In the genomic region with DNA sequence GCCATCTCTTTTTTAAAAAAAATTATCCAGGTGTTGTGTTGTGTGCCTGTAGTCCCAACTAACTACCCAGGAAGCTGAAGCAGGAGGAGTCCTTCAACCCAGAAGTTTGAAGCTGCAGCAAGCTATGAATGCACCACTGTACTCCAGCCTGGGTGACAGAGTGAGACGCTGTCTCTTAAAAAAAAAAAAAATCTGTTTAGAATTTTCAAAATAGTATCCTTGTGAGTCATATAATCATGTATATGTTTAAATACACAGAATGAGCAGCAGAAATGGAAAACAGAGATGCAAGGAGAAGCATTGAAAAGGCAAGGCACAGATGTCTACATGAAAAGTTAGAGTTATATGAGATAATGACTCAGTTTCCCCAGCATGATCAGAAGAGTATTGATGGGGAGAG, we compare ENCODE assay signal across 28 cellular contexts. TPM values are rescaled to one million over a fixed set of nuclear protein-coding genes. Genes with fewer than 3 reads are reported as not detected.
"Had no signal": no experiment of that assay in that cellular context is flagged by ENCODE, and none has a peak within 500 bp of the region (broad histone marks: within the 10 kb centered on the region; RNA-seq: fewer than 3 reads in every experiment).

No MANE protein-coding gene starts in this region.

- H3K27ac ChIP-seq: gastrocnemius medialis, neutrophil, pancreas, psoas muscle, right atrium auricular region, upper lobe of right lung had no signal

- DNase-seq: activated CD4-positive, alpha-beta T cell treated with anti-CD3 and anti-CD28 coated beads, Interleukin-2, amount 50 U/mL, for 4 hours; activated CD8-positive, alpha-beta memory T cell treated with anti-CD3 and anti-CD28 coated beads for 24 hours; activated CD8-positive, alpha-beta memory T cell treated with anti-CD3 and anti-CD28 coated beads, Interleukin-2, amount 50 U/mL, for 4 hours; activated naive CD4-positive, alpha-beta T cell treated with Interleukin-2 at 50 U/mL for 16 hours; activated naive CD8-positive, alpha-beta T cell treated with anti-CD3 and anti-CD28 coated beads for 36 hours; activated T-cell treated with anti-CD3 and anti-CD28 coated beads, Interleukin-2, amount 50 U/mL, for 24 hours; amniotic stem cell; cerebellar nuclear complex; erythroblast; gastrocnemius medialis; hypothalamus; left cardiac atrium; pancreas; psoas muscle; stimulated activated CD4-positive, alpha-beta T cell treated with anti-CD3 and anti-CD28 coated beads, Interleukin-12 subunit alpha, Interleukin-12 subunit beta, amount 100 ng/mL, for 4 hours; stimulated activated CD4-positive, alpha-beta T cell treated with anti-CD3 and anti-CD28 coated beads, Interleukin-4, amount 100 ng/mL, for 4 hours; stimulated activated naive CD8-positive, alpha-beta T cell treated with anti-CD3 and anti-CD28 coated beads, Interleukin-15, Interleukin-2, amounts not matched to agents 100 U/mL and 50 U/mL, for 24 hours; T1000; upper lobe of right lung had no signal

- H3K36me3 ChIP-seq: gastrocnemius medialis, neutrophil, pancreas, right atrium auricular region, upper lobe of right lung had no signal

- H3K27me3 ChIP-seq: neutrophil, pancreas, right atrium auricular region, upper lobe of right lung had no signal

- H3K9me3 ChIP-seq: gastrocnemius medialis, neutrophil, pancreas, psoas muscle, upper lobe of right lung had no signal

- H3K4me1 ChIP-seq: gastrocnemius medialis, pancreas, psoas muscle, right atrium auricular region, upper lobe of right lung had no signal

- ATAC-seq: gastrocnemius medialis; pancreas; psoas muscle; stimulated activated naive CD8-positive, alpha-beta T cell treated with anti-CD3 and anti-CD28 coated beads, Interleukin-15, Interleukin-2, amounts not matched to agents 100 U/mL and 50 U/mL, for 24 hours; upper lobe of right lung; WTC11 had no signal

- H3K4me3 ChIP-seq: gastrocnemius medialis, pancreas, psoas muscle, right atrium auricular region, upper lobe of right lung had no signal

RNA-seq across cellular contexts. Expression of a gene that starts 31.2 kb away (rescaled TPM):
- total RNA-seq: mononuclear cell had no signal

RNA-seq across cellular contexts. Expression of a gene that starts 56.4 kb away (rescaled TPM):
- total RNA-seq: activated naive CD8-positive, alpha-beta T cell treated with anti-CD3 and anti-CD28 coated beads for 36 hours; activated T-helper 2 cell treated with anti-CD3 and anti-CD28 coated beads, Interferon-gamma antibody, Interleukin-2, Interleukin-4, amounts not matched to agents 10 μg/mL and 5 μg/mL and 100 μg/mL, durations not matched to agents 14 hours and 24 hours and 36 hours; bronchial epithelial cell; gastrocnemius medialis; left cardiac atrium; liver; mononuclear cell; myocyte; pancreas; psoas muscle; right atrium auricular region; subcutaneous adipose tissue; upper lobe of right lung; WTC11 had no signal
- polyA plus RNA-seq: liver, pancreas, psoas muscle had no signal
